ENCODE assay signal across 12 cellular contexts in the genomic region with DNA sequence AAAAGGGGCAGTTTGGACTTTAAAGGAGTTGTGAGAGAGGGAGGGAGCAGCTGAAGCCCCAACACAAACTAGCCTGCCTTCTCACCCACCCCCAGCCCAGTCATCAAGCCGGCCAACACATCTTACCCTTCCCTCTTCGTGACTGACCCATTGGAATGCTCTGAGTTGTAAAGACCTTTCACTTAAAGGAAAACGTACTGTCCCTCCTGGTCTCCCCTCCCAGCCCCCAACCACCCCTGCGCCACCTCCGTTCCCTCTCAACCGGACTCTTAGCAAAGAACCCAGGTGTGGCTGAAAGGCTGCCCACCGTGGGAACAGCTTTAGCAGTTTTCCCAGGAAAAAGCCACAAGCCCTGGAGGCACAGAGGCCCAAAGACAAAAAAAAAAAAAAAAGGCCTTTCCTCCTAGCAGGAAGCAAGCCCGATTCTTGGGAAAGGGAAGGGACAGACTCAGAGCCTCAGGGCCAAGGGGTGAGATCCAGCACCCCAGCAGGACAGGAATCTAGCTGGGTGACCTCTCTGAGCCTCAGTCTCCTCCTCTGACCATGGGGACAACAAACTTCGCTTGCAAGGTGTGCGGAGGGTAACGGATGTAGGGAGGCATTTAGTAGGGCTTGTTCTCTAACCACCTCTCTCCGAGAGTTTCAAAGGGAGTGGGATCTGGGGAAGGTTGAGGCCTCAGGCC. TPM values are rescaled to one million over a fixed set of nuclear protein-coding genes. Genes with fewer than 3 reads are reported as not detected.
DNase-seq lines count a peak whose midpoint lies in the region; ATAC-seq and TF ChIP-seq lines count a peak whose summit lies in the region.
"Had no signal": no experiment of that assay in that cellular context is flagged by ENCODE, and none has a peak within 500 bp of the region (broad histone marks: within the 10 kb centered on the region; RNA-seq: fewer than 3 reads in every experiment).

No MANE protein-coding gene starts in this region.

- peak overlapping the region; percentile 52 for H2BK120ac ChIP-seq in mesendoderm (ENCODE audit: low read depth, low read length)

- no peak overlapping the region for H3K27ac Mint-ChIP-seq in activated naive CD4-positive, alpha-beta T cell treated with anti-CD3 and anti-CD28 coated beads for 36 hours
- H3K27ac Mint-ChIP-seq in dendritic cell treated with granulocyte-macrophage colony-stimulating factor and Interleukin-4, amounts not matched to agents 40 ng/mL and 50 ng/mL, for 4 days: no peak overlapping the region

- H2BK15ac ChIP-seq in mesendoderm (replicated peaks; ENCODE audit: low read depth): no peak overlapping the region

- TF ChIP-seq CTCF in transverse colon (IDR thresholded peaks at IDR 0.05): no peak

- no peak for ATAC-seq in GM21528 (IDR thresholded peaks at IDR 0.05; ENCODE audit: low FRiP score, unreplicated experiment)

- peak overlapping the region; percentile 88 for H3K9ac ChIP-seq in mesendoderm (ENCODE audit: low read length)

- peak overlapping the region; percentile 45 for H3K4me3 Mint-ChIP-seq in activated naive CD4-positive, alpha-beta T cell treated with anti-CD3 and anti-CD28 coated beads for 36 hours
- H3K4me3 Mint-ChIP-seq in dendritic cell treated with granulocyte-macrophage colony-stimulating factor and Interleukin-4, amounts not matched to agents 40 ng/mL and 50 ng/mL, for 4 days: peak overlapping the region; percentile 72

- H3K18ac ChIP-seq in mesendoderm (ENCODE audit: low read length): peak overlapping the region; percentile 8

- no peaks in the 10 kb centered on the region for H3K36me3 ChIP-seq in mesendoderm (ENCODE audit: control insufficient read depth, insufficient read depth, low read length)
- H3K36me3 ChIP-seq in transverse colon: no peaks in the 10 kb centered on the region

- H3K27me3 ChIP-seq in mesendoderm (ENCODE audit: insufficient read depth, low read length, poor library complexity) (no peaks in the 10 kb centered on the region), transverse colon (peaks cover 49% of the 10 kb centered on the region)

- no peaks in the 10 kb centered on the region for H3K79me1 ChIP-seq in mesendoderm (ENCODE audit: low read length)

- H3K36me3 Mint-ChIP-seq in activated naive CD4-positive, alpha-beta T cell treated with anti-CD3 and anti-CD28 coated beads for 36 hours (ENCODE audit: low read depth): no peaks in the 10 kb centered on the region
- H3K36me3 Mint-ChIP-seq in dendritic cell treated with granulocyte-macrophage colony-stimulating factor and Interleukin-4, amounts not matched to agents 40 ng/mL and 50 ng/mL, for 4 days (ENCODE audit: low read depth): no peaks in the 10 kb centered on the region

- H3K27ac ChIP-seq in mesendoderm (ENCODE audit: low read depth, low read length) (peak overlapping the region; percentile 57), transverse colon (peak overlapping the region; percentile 60 to 69 (median 62)), substantia nigra (ENCODE audit: low read depth, low read length, poor library complexity, severe bottlenecking) (no peak overlapping the region)
- H3K27ac ChIP-seq: C4-2B, epithelial cell of prostate had no signal

- DNase-seq in activated naive CD4-positive, alpha-beta T cell treated with anti-CD3 and anti-CD28 coated beads for 36 hours: no peak
- no peak for DNase-seq in activated naive CD4-positive, alpha-beta T cell treated with anti-CD3 and anti-CD28 coated beads, Interleukin-2, amount 50 U/mL, for 16 hours
- DNase-seq in mesendoderm (peak; percentile 83), transverse colon (no peak), germinal center (ENCODE audit: low spot score) (no peak), substantia nigra (lab: John Stamatoyannopoulos, UW) (no peak)
- DNase-seq: activated CD4-positive, alpha-beta T cell treated with anti-CD3 and anti-CD28 coated beads, Interleukin-2, amount 50 U/mL, for 1 hour; NCI-H446 had no signal

- in situ Hi-C loops in transverse colon (cut with MboI; ENCODE audit: low pct_ligation_motif_present in 1 of 4, low pct_unique_long_range_greater_than_20kb in 1 of 4, low sequenced_read_pairs in 3 of 4): no loop called here

- TF ChIP-seq EP300 in transverse colon (IDR thresholded peaks at IDR 0.05; ENCODE audit: low read depth): no peak

- H3K9me3 ChIP-seq in transverse colon: no peaks in the 10 kb centered on the region

- peak overlapping the region; percentile 0 for H4K5ac ChIP-seq in mesendoderm (ENCODE audit: low read length)

- H3K56ac ChIP-seq in mesendoderm (ENCODE audit: low read length): peak overlapping the region; percentile 96

- CTCF ChIA-PET in activated naive CD4-positive, alpha-beta T cell treated with anti-CD3 and anti-CD28 coated beads for 36 hours (lab: Charles Lee): no interaction called here

- H3K79me2 ChIP-seq in mesendoderm (ENCODE audit: control insufficient read depth, insufficient read depth, low read length): no peaks in the 10 kb centered on the region

- H3K23ac ChIP-seq in mesendoderm (ENCODE audit: low read length): peak overlapping the region; percentile 84

- H3K9me3 Mint-ChIP-seq in activated naive CD4-positive, alpha-beta T cell treated with anti-CD3 and anti-CD28 coated beads for 36 hours: no peaks in the 10 kb centered on the region
- H3K9me3 Mint-ChIP-seq in dendritic cell treated with granulocyte-macrophage colony-stimulating factor and Interleukin-4, amounts not matched to agents 40 ng/mL and 50 ng/mL, for 4 days: no peaks in the 10 kb centered on the region

- no CpG with 5 or more reads among the region's 12 CpGs for WGBS in mesendoderm (ENCODE audit: extremely low coverage, insufficient coverage, low lambda C conversion rate)
- 81% methylated on average over 12 of the region's 12 CpGs; no CpG with 5 or more reads in 1 of the 2 donors for WGBS in transverse colon (ENCODE audit: low coverage in 1 of 2), 2 donors

- TF ChIP-seq POLR2A in transverse colon (IDR thresholded peaks at IDR 0.05): no peak

- intact Hi-C loops in activated naive CD4-positive, alpha-beta T cell treated with anti-CD3 and anti-CD28 coated beads for 36 hours (cut with micrococcal nuclease): no loop called here
- intact Hi-C loops in dendritic cell treated with granulocyte-macrophage colony-stimulating factor and Interleukin-4, amounts not matched to agents 40 ng/mL and 50 ng/mL, for 4 days (cut with micrococcal nuclease): no loop called here
- intact Hi-C loops in transverse colon (cut with DNase I; ENCODE audit: low total_unique reads): no loop called here

- peaks cover 3% of the 10 kb centered on the region for H3K4me1 Mint-ChIP-seq in activated naive CD4-positive, alpha-beta T cell treated with anti-CD3 and anti-CD28 coated beads for 36 hours (ENCODE audit: low read depth)
- peaks cover 7% of the 10 kb centered on the region for H3K4me1 Mint-ChIP-seq in dendritic cell treated with granulocyte-macrophage colony-stimulating factor and Interleukin-4, amounts not matched to agents 40 ng/mL and 50 ng/mL, for 4 days (ENCODE audit: low read depth)

- H3K27me3 Mint-ChIP-seq in activated naive CD4-positive, alpha-beta T cell treated with anti-CD3 and anti-CD28 coated beads for 36 hours (ENCODE audit: low read depth): peaks cover 29% of the 10 kb centered on the region
- H3K27me3 Mint-ChIP-seq in dendritic cell treated with granulocyte-macrophage colony-stimulating factor and Interleukin-4, amounts not matched to agents 40 ng/mL and 50 ng/mL, for 4 days: peaks cover 69% of the 10 kb centered on the region

- H3K4me1 ChIP-seq in mesendoderm (ENCODE audit: control insufficient read depth, low read depth, low read length): peaks cover 10% of the 10 kb centered on the region
- H3K4me1 ChIP-seq in transverse colon: peaks cover 4 to 12% (median 11%) of the 10 kb centered on the region in 4 donors

- H2AK5ac ChIP-seq in mesendoderm (ENCODE audit: low read length): peak overlapping the region; percentile 89

- H3K4ac ChIP-seq in mesendoderm (ENCODE audit: low read depth, low read length): peak overlapping the region; percentile 60

- H4K8ac ChIP-seq in mesendoderm (ENCODE audit: low read depth, low read length): no peak overlapping the region

- H2BK5ac ChIP-seq in mesendoderm (ENCODE audit: low read length): no peak overlapping the region

- no peak overlapping the region for H3K4me3 ChIP-seq in mesendoderm (ENCODE audit: low read length)
- peak overlapping the region in 2 of 4 donors; percentile 41 to 58 for H3K4me3 ChIP-seq in transverse colon

- H3K4me2 ChIP-seq in mesendoderm (ENCODE audit: low read length): peak overlapping the region; percentile 72

RNA-seq across cellular contexts. Expression of gene CYP11A1, which starts 2.4 kb away (rescaled TPM):
- total RNA-seq in activated naive CD4-positive, alpha-beta T cell treated with anti-CD3 and anti-CD28 coated beads for 36 hours: not detected
- polyA plus RNA-seq in mesendoderm (2013, experiment 1 of 2): 2.5 TPM
- 2.9 TPM for polyA plus RNA-seq in mesendoderm (2013, experiment 2 of 2)
- under 1 TPM in 2 of 4 donors, not detected in 2; 0.40 to 0.79 TPM for total RNA-seq in transverse colon
